23 cellular contexts compared by ENCODE assay signal in the genomic region with DNA sequence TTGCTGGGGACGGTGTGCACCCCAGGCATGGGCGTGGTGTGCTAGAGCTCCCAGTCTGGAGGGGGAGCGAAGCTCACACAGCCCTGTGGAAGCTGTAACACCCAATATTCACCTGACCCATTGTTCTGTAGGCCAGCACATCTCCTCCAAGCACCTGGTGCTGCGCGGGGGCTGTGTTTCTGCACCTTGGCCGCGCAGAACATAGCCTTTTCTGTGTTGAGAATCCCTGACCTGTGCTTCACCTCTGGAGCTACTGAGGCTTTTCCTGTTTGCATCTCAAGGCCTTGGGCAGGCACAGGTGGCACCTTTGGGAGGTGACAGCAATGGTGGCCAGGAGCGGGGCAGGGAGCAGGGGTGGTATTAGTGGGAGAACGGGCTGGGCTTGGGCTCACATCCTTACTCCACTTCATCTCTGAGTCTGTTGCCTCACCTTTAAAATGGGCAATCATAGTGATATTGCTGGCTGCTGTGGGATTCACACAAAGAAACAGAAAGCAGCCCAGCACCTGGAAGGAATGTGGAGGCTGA.
"Had no signal": no experiment of that assay in that cellular context is flagged by ENCODE, and none has a peak within 500 bp of the region (broad histone marks: within the 10 kb centered on the region; RNA-seq: fewer than 3 reads in every experiment).

No MANE protein-coding gene starts in this region.

- H3K9me3 ChIP-seq: body of pancreas had no signal

- H3K27me3 ChIP-seq: ascending aorta, body of pancreas had no signal

- H3K4me3 ChIP-seq: ascending aorta, body of pancreas, PC-9 had no signal

- H3K4me2 ChIP-seq: PC-9 had no signal

- H3K36me3 Mint-ChIP-seq: IgD-negative memory B cell had no signal

- H3K36me3 ChIP-seq: ascending aorta had no signal

- H3K4me1 ChIP-seq: ascending aorta, body of pancreas had no signal

- ATAC-seq: activated CD8-positive, alpha-beta T cell treated with anti-CD3 and anti-CD28 coated beads for 36 hours; activated naive CD4-positive, alpha-beta T cell treated with anti-CD3 and anti-CD28 coated beads, Interleukin-2, amount 50 U/mL, for 72 hours; activated naive CD8-positive, alpha-beta T cell treated with anti-CD3 and anti-CD28 coated beads, Interleukin-2, amount 50 U/mL, for 24 hours; activated T-cell treated with anti-CD3 and anti-CD28 coated beads, Interleukin-2, amount 50 U/mL, for 72 hours; body of pancreas; T-helper 17 cell had no signal

- H3K4me1 Mint-ChIP-seq: activated B cell treated with CpG ODN at 0.5 μM for 24 hours; activated naive CD8-positive, alpha-beta T cell treated with anti-CD3 and anti-CD28 coated beads, Interleukin-2, amount 50 U/mL, for 24 hours; central memory CD8-positive, alpha-beta T cell; T-helper 17 cell had no signal

- H3K4me3 Mint-ChIP-seq: activated B cell treated with CpG ODN at 0.5 μM for 24 hours; activated CD8-positive, alpha-beta T cell treated with anti-CD3 and anti-CD28 coated beads for 36 hours; activated naive CD8-positive, alpha-beta T cell treated with anti-CD3 and anti-CD28 coated beads, Interleukin-2, amount 50 U/mL, for 24 hours; activated T-cell treated with anti-CD3 and anti-CD28 coated beads, Interleukin-2, amount 50 U/mL, for 72 hours; central memory CD8-positive, alpha-beta T cell; IgD-negative memory B cell; T-helper 17 cell had no signal

- H3K27me3 Mint-ChIP-seq: activated B cell treated with CpG ODN at 0.5 μM for 24 hours; activated CD8-positive, alpha-beta T cell treated with anti-CD3 and anti-CD28 coated beads for 36 hours had no signal

- H3K27ac Mint-ChIP-seq: activated B cell treated with CpG ODN at 0.5 μM for 24 hours; activated CD8-positive, alpha-beta T cell treated with anti-CD3 and anti-CD28 coated beads for 36 hours; activated naive CD4-positive, alpha-beta T cell treated with anti-CD3 and anti-CD28 coated beads, Interleukin-2, amount 50 U/mL, for 72 hours; activated naive CD8-positive, alpha-beta T cell treated with anti-CD3 and anti-CD28 coated beads, Interleukin-2, amount 50 U/mL, for 24 hours; activated T-cell treated with anti-CD3 and anti-CD28 coated beads, Interleukin-2, amount 50 U/mL, for 72 hours; IgD-negative memory B cell; T-helper 17 cell had no signal

- DNase-seq: activated B cell treated with CpG ODN at 0.5 μM for 24 hours; activated CD4-positive, alpha-beta T cell treated with anti-CD3 and anti-CD28 coated beads, Interleukin-2, amount 50 U/mL, for 1 hour; activated CD8-positive, alpha-beta memory T cell treated with anti-CD3 and anti-CD28 coated beads, Interleukin-2, amount 50 U/mL, for 4 hours; activated CD8-positive, alpha-beta T cell treated with anti-CD3 and anti-CD28 coated beads for 36 hours; activated naive CD4-positive, alpha-beta T cell treated with Interleukin-2 at 50 U/mL for 16 hours; activated naive CD8-positive, alpha-beta T cell treated with anti-CD3 and anti-CD28 coated beads, Interleukin-2, amount 50 U/mL, for 24 hours; activated T-cell treated with anti-CD3 and anti-CD28 coated beads, Interleukin-2, amount 50 U/mL, for 72 hours; amniotic stem cell; body of pancreas; KG1; NCI-H1092; NCI-H1417; NCI-H2107; NCI-H226; NCI-H82; PC-9; SHP77 treated with DMSO at 0.1 percent for 48 hours; T-helper 17 cell; T-helper 9 cell had no signal

- H3K27ac ChIP-seq: ascending aorta, body of pancreas, PC-9 had no signal
